2 cellular contexts compared by ENCODE assay signal in the genomic region with DNA sequence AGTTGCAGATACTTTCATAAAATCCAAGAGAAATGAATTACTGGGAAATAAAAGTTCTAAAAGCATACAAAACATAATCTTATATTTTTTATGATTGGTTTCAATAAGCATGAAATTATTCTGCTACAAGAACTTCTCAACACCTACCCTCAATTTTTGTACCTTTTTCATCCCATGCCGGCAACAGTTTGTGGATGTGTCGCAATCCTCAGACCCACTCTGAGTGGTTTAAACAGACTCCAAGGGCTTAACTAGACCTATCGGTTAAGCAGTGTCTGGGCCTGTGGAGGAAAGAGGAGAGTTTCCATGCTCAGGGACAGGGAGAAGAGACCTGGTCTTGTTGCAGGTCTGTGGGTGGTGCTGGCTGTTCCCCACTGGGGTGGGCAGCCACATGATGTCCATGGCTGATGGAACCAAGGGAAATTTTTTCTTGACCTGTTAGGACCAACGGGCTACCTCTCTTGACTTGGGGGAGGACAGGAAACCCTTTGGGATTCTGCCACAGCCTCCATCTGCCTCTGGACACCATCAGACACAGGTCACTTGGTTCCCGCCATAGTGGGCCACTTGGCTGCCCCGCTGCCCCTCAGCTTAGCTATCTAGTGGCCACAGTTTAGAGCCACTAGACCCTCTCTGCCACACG.
A peak's percentile ranks its signal among the peaks of the same experiment; 100 is the strongest.
TF ChIP-seq lines count a peak whose summit lies in the region.

No MANE protein-coding gene starts in this region.

TF ChIP-seq in HepG2, 621 proteins besides CTCF, POLR2A, EP300 and RAD21:
- TF ChIP-seq, protein P1, sequence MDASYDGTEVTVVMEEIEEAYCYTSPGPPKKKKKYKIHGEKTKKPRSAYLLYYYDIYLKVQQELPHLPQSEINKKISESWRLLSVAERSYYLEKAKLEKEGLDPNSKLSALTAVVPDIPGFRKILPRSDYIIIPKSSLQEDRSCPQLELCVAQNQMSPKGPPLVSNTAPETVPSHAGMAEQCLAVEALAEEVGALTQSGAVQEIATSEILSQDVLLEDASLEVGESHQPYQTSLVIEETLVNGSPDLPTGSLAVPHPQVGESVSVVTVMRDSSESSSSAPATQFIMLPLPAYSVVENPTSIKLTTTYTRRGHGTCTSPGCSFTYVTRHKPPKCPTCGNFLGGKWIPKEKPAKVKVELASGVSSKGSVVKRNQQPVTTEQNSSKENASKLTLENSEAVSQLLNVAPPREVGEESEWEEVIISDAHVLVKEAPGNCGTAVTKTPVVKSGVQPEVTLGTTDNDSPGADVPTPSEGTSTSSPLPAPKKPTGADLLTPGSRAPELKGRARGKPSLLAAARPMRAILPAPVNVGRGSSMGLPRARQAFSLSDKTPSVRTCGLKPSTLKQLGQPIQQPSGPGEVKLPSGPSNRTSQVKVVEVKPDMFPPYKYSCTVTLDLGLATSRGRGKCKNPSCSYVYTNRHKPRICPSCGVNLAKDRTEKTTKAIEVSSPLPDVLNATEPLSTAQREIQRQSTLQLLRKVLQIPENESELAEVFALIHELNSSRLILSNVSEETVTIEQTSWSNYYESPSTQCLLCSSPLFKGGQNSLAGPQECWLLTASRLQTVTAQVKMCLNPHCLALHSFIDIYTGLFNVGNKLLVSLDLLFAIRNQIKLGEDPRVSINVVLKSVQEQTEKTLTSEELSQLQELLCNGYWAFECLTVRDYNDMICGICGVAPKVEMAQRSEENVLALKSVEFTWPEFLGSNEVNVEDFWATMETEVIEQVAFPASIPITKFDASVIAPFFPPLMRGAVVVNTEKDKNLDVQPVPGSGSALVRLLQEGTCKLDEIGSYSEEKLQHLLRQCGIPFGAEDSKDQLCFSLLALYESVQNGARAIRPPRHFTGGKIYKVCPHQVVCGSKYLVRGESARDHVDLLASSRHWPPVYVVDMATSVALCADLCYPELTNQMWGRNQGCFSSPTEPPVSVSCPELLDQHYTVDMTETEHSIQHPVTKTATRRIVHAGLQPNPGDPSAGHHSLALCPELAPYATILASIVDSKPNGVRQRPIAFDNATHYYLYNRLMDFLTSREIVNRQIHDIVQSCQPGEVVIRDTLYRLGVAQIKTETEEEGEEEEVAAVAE (CRISPR knock-in tag; IDR thresholded peaks at IDR 0.05; ENCODE audit: borderline replicate concordance): no peak
- peak; percentile 73 for TF ChIP-seq CEBPB (IDR thresholded peaks at IDR 0.05; ENCODE audit: borderline replicate concordance, low read depth, low read length)

TF ChIP-seq in K562, 482 proteins besides CTCF, POLR2A, EP300 and RAD21:
- TF ChIP-seq CEBPB (tag; IDR thresholded peaks at IDR 0.05) (peak; percentile 53), STAT5B (CRISPR knock-in tag; IDR thresholded peaks at IDR 0.05) (no peak)
